Comparison of ENCODE assay signal across 1 cellular context in genomic region chr1:47840791-47841190, GRCh38.
TF ChIP-seq lines count a peak whose summit lies in the region.

No MANE protein-coding gene starts in this region.

TF ChIP-seq in HepG2, 621 proteins besides CTCF, POLR2A, EP300 and RAD21 (continued from another document):
- peak; percentile 87 for TF ChIP-seq ARID5B (CRISPR knock-in tag; IDR thresholded peaks at IDR 0.05)
- peak; percentile 43; the same call in 1 of the 2 replicates for TF ChIP-seq MXD3 (CRISPR knock-in tag; IDR thresholded peaks at IDR 0.05)
- TF ChIP-seq NR2F2 (IDR thresholded peaks at IDR 0.05; ENCODE audit: borderline replicate concordance, low read depth), result peak; percentile 62; the same call in 1 of the 2 replicates
- TF ChIP-seq ZNF331 (CRISPR knock-in tag; IDR thresholded peaks at IDR 0.05), result peak; percentile 63; the same call in 1 of the 2 replicates
- TF ChIP-seq PHF21A (CRISPR knock-in tag; IDR thresholded peaks at IDR 0.05), result peak; percentile 44
- peak; percentile 27; the same call in 1 of the 2 replicates for TF ChIP-seq ZNF788 (CRISPR knock-in tag; IDR thresholded peaks at IDR 0.05; ENCODE audit: borderline replicate concordance)
- peak; percentile 48; the same call in 1 of the 2 replicates for TF ChIP-seq NRL (CRISPR knock-in tag; IDR thresholded peaks at IDR 0.05; ENCODE audit: borderline replicate concordance)
- TF ChIP-seq KLF16 (CRISPR knock-in tag; IDR thresholded peaks at IDR 0.05), result 0 out of 4 replicates have a peak, but pooled peaks of 1 of the 2 experiments have one; percentile 31
- peak; percentile 90 for TF ChIP-seq ZFX (CRISPR knock-in tag; IDR thresholded peaks at IDR 0.05; ENCODE audit: low read depth)
- TF ChIP-seq ZFY (CRISPR knock-in tag; IDR thresholded peaks at IDR 0.05), result peak; percentile 78
- peak; percentile 73; the same call in 1 of the 2 replicates for TF ChIP-seq HDAC2 (CRISPR knock-in tag; IDR thresholded peaks at IDR 0.05)
- peak; percentile 43; the same call in 1 of the 2 replicates for TF ChIP-seq FOSL2 (CRISPR knock-in tag; IDR thresholded peaks at IDR 0.05)
- TF ChIP-seq MZF1 (CRISPR knock-in tag; IDR thresholded peaks at IDR 0.05; ENCODE audit: borderline replicate concordance), result no peak
- no peak for TF ChIP-seq TRAFD1 (CRISPR knock-in tag; IDR thresholded peaks at IDR 0.05; ENCODE audit: borderline replicate concordance)
- peak; percentile 25; the same call in 1 of the 2 replicates for TF ChIP-seq PITX1 (CRISPR knock-in tag; IDR thresholded peaks at IDR 0.05)
- TF ChIP-seq KLF11 (CRISPR knock-in tag; IDR thresholded peaks at IDR 0.05), result no peak
- TF ChIP-seq SAP130 (CRISPR knock-in tag; IDR thresholded peaks at IDR 0.05; ENCODE audit: low read depth), result peak; percentile 81
- no peak for TF ChIP-seq ZNF468 (CRISPR knock-in tag; IDR thresholded peaks at IDR 0.05)
- TF ChIP-seq PCBP2 (optimal IDR thresholded peaks at IDR 0.05; ENCODE audit: low read depth, low read length, poor library complexity, severe bottlenecking), result no peak
- 0 out of 2 replicates have a peak, but pooled peaks have one; percentile 16 for TF ChIP-seq ZNF501 (CRISPR knock-in tag; IDR thresholded peaks at IDR 0.05)
- no peak for TF ChIP-seq ZNF44 (CRISPR knock-in tag; IDR thresholded peaks at IDR 0.05)
